ENCODE assay signal across 25 cellular contexts in the genomic region with DNA sequence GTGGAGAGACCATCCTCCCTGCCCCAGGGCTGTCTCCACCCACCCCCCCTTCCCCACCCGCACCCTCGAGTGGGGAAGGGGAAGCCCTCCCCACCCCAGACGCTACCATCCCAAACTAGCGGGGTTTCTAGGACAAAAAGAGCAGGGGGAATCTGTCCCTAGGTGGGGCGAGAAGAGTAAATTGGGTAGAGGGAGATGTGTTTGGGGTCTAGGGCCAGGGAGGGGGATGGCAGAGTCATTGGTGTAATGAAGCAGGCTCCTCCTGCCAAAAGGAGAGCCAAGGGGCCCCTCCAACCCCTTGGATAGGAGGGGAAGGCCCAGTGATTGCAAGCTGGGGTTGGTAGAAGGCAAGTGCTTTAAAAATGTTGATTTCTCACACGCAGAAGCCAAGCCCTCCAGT. TPM values are rescaled to one million over a fixed set of nuclear protein-coding genes. Genes with fewer than 3 reads are reported as not detected.
DNase-seq lines count a peak whose midpoint lies in the region; FAIRE-seq and TF ChIP-seq lines count a peak whose summit lies in the region.
"Had no signal": no experiment of that assay in that cellular context is flagged by ENCODE, and none has a peak within 500 bp of the region (broad histone marks: within the 10 kb centered on the region; RNA-seq: fewer than 3 reads in every experiment).

No MANE protein-coding gene starts in this region.

- H2BK120ac ChIP-seq in H1 (replicated peaks; ENCODE audit: low read depth, low read length): no peak overlapping the region

- peak overlapping the region; percentile 17; the same call in 1 of the 2 replicates for H2AK5ac ChIP-seq in H1 (ENCODE audit: low read depth, low read length)

- no peak overlapping the region for H3K4ac ChIP-seq in H1 (replicated peaks; ENCODE audit: insufficient read length, low read depth, low read length)

- H3K36me3 Mint-ChIP-seq in nephron progenitor cell (ENCODE audit: low read depth): peaks cover 29% of the 10 kb centered on the region
- H3K36me3 Mint-ChIP-seq: IgD-negative memory B cell had no signal

- H4K5ac ChIP-seq in H1 (ENCODE audit: insufficient read length, low read depth, low read length): no peak overlapping the region

- no peak overlapping the region for H4K91ac ChIP-seq in H1 (replicated peaks; ENCODE audit: insufficient read length, low read length)

- no peaks in the 10 kb centered on the region for H3K23me2 ChIP-seq in H1 (ENCODE audit: low read depth, low read length)

- H2BK20ac ChIP-seq in H1 (ENCODE audit: low read length): no peak overlapping the region

- POLR2A ChIA-PET in H1 (lab: Charles Lee; ENCODE audit: partially characterized antibody): interaction anchor here (0.9 to 9.7 kb wide), 14 partner anchors 8 to 536 kb away, joined by 3 to 88 read pairs (median 4); a partner anchor contains a TSS

- peaks cover 18% of the 10 kb centered on the region for H3F3A ChIP-seq in smooth muscle cell (ENCODE audit: low read depth)

- no peak for DNase-seq in cardiac muscle cell (ENCODE audit: low read depth in 1 of 2, low spot score in 1 of 2)
- no peak for DNase-seq in left ventricle myocardium inferior
- no peak for DNase-seq in H1 (ENCODE audit: low read depth in 1 of 2, low spot score in 2 of 2)
- DNase-seq in nephron progenitor cell: no peak
- no peak for DNase-seq in smooth muscle cell (lab: John Stamatoyannopoulos, UW; ENCODE audit: unreplicated experiment)
- no peak for DNase-seq in Ammon's horn (ENCODE audit: low spot score)
- no peak for DNase-seq in medulla oblongata (ENCODE audit: extremely low spot score)
- no peak for DNase-seq in H4 (ENCODE audit: low spot score)
- DNase-seq: ACHN, DMS153, DND-41, GM23248, NCI-H1048, NCI-H1417, NCI-H1694 treated with DMSO at 0.1 percent for 48 hours, NCI-H2081, NCI-H2227 treated with DMSO at 0.1 percent for 48 hours, NCI-H69, OCI-M1, Peyer's patch had no signal

- H3K4me3 Mint-ChIP-seq in nephron progenitor cell: peak overlapping the region; percentile 79

- H3K79me1 ChIP-seq in H1 (ENCODE audit: low read depth, low read length): peaks cover 15% of the 10 kb centered on the region

- 0 out of 2 replicates have a peak overlapping the region, but pooled peaks have one; percentile 75 for H2BK12ac ChIP-seq in H1 (ENCODE audit: low read depth, low read length)

- intact Hi-C loops in left ventricle myocardium inferior (cut with micrococcal nuclease): no loop called here

- H3K23ac ChIP-seq in H1 (ENCODE audit: insufficient read length): no peak overlapping the region

- peak overlapping the region; percentile 17 to 26; a peak in 3 of 4 replicates for H3K4me2 ChIP-seq in H1 (ENCODE audit: insufficient read depth in 1 of 2, low read depth in 2 of 2, low read length in 2 of 2)
- H3K4me2 ChIP-seq in smooth muscle cell: no peak overlapping the region

- H3K9ac ChIP-seq in H1 (replicated peaks in 1 of 4; ENCODE audit: extremely low read depth in 1 of 4, low read depth in 3 of 4, low read length in 3 of 4) (no peak overlapping the region), smooth muscle cell (ENCODE audit: low read depth) (no peak overlapping the region)
- H3K9ac ChIP-seq: GM23248 had no signal

- H4K20me1 ChIP-seq in H1 (replicated peaks in 1 of 2; ENCODE audit: control insufficient read depth in 1 of 2, insufficient read depth in 2 of 2, low read length in 2 of 2) (peaks cover 2 to 19% of the 10 kb centered on the region in 2 experiments), smooth muscle cell (ENCODE audit: low read depth) (peaks cover 48% of the 10 kb centered on the region)

- no peak overlapping the region for H4K8ac ChIP-seq in H1 (ENCODE audit: extremely low read depth, insufficient read depth, low read length)

- H3K27me3 ChIP-seq in cardiac muscle cell (no peaks in the 10 kb centered on the region), left ventricle myocardium inferior (ENCODE audit: low read depth) (no peaks in the 10 kb centered on the region), H1 (replicated peaks in 1 of 4; ENCODE audit: control insufficient read depth in 3 of 4, extremely low read depth in 1 of 4, insufficient read depth in 3 of 4, low read length in 3 of 4) (no peaks in the 10 kb centered on the region), smooth muscle cell (ENCODE audit: low read depth) (no peaks in the 10 kb centered on the region)
- H3K27me3 ChIP-seq: Peyer's patch had no signal

- TF ChIP-seq CTCF in cardiac muscle cell (IDR thresholded peaks at IDR 0.05; ENCODE audit: low read depth, low read length) (no peak), left ventricle myocardium inferior (IDR thresholded peaks at IDR 0.05; ENCODE audit: borderline replicate concordance) (no peak), H1 (IDR thresholded peaks at IDR 0.05; ENCODE audit: control extremely low read depth in 1 of 3, insufficient read depth in 1 of 3, low read depth in 1 of 3, low read length in 3 of 3) (no peak), nephron progenitor cell (IDR thresholded peaks at IDR 0.05) (no peak), smooth muscle cell (IDR thresholded peaks at IDR 0.05; ENCODE audit: borderline replicate concordance, insufficient read depth, poor library complexity, severe bottlenecking) (no peak)

- no peak for TF ChIP-seq EP300 in H1 (IDR thresholded peaks at IDR 0.05; ENCODE audit: borderline replicate concordance in 1 of 2, low read depth in 2 of 2, low read length in 2 of 2)

- no peak overlapping the region for H3K56ac ChIP-seq in H1 (replicated peaks; ENCODE audit: insufficient read length, low read depth, low read length)

- WGBS in H1 (ENCODE audit: extremely low coverage in 1 of 2, insufficient coverage in 1 of 2, insufficient read length in 1 of 2, insufficient replicate concordance in 2 of 2, low coverage in 1 of 2, low lambda C conversion rate in 2 of 2, missing lambda C conversion rate in 1 of 2), 2 experiments: 63% methylated on average over 5 of the region's 6 CpGs; no CpG with 5 or more reads in 1 of the 2 experiments
- WGBS in smooth muscle cell (ENCODE audit: low lambda C conversion rate): 72% methylated on average over 6 of the region's 6 CpGs

- peaks cover 0 to 20% of the 10 kb centered on the region in 2 experiments; a peak in 3 of 4 replicates for H3K79me2 ChIP-seq in H1 (ENCODE audit: control insufficient read depth in 1 of 2, insufficient read depth in 2 of 2, low read length in 2 of 2)
- H3K79me2 ChIP-seq in smooth muscle cell (ENCODE audit: low read depth): peaks cover 9% of the 10 kb centered on the region

- H3K27ac ChIP-seq in cardiac muscle cell (peak overlapping the region; percentile 81), left ventricle myocardium inferior (replicated peaks) (no peak overlapping the region), H1 (ENCODE audit: low read depth, low read length) (no peak overlapping the region), smooth muscle cell (ENCODE audit: low read depth) (no peak overlapping the region)
- H3K27ac ChIP-seq: 22Rv1, GM23248, HL-60, Peyer's patch had no signal

- peak overlapping the region; percentile 76 for H3K27ac Mint-ChIP-seq in nephron progenitor cell
- H3K27ac Mint-ChIP-seq: IgD-negative memory B cell had no signal

- TF ChIP-seq RAD21 in H1 (IDR thresholded peaks at IDR 0.05 in 1 of 2, conservative IDR thresholded peaks at IDR 0.05 in 1 of 2; ENCODE audit: low read depth in 2 of 2, low read length in 2 of 2): no peak

- H3K4me3 ChIP-seq in cardiac muscle cell: no peak overlapping the region
- no peak overlapping the region for H3K4me3 ChIP-seq in left ventricle myocardium inferior
- H3K4me3 ChIP-seq in H1 (ENCODE audit: extremely low read depth in 1 of 4, insufficient read depth in 2 of 4, low read depth in 3 of 4, low read length in 4 of 4): no peak overlapping the region
- H3K4me3 ChIP-seq in smooth muscle cell: no peak overlapping the region
- H3K4me3 ChIP-seq: GM23248, Peyer's patch had no signal

- TF ChIP-seq POLR2A in H1 (IDR thresholded peaks at IDR 0.05; ENCODE audit: control extremely low read depth in 1 of 2, low read depth in 2 of 2, low read length in 2 of 2): peak in 1 of 2 experiments; percentile 20; a peak in 1 of 3 replicates

- no peaks in the 10 kb centered on the region for H3K9me3 Mint-ChIP-seq in nephron progenitor cell
- H3K9me3 Mint-ChIP-seq: IgD-negative memory B cell had no signal

- peak overlapping the region; percentile 88; the same call in 1 of the 2 replicates for H2BK15ac ChIP-seq in H1 (ENCODE audit: low read length)

- no peaks in the 10 kb centered on the region for H3K9me3 ChIP-seq in cardiac muscle cell (ENCODE audit: low read depth)
- no peaks in the 10 kb centered on the region for H3K9me3 ChIP-seq in left ventricle myocardium inferior (replicated peaks)
- H3K9me3 ChIP-seq in H1 (ENCODE audit: insufficient read depth in 2 of 2, low read depth in 1 of 2, low read length in 1 of 2): no peaks in the 10 kb centered on the region
- no peaks in the 10 kb centered on the region for H3K9me3 ChIP-seq in smooth muscle cell (replicated peaks; ENCODE audit: low read depth)
- H3K9me3 ChIP-seq: Peyer's patch had no signal

- peaks cover 54% of the 10 kb centered on the region for H3K4me1 ChIP-seq in cardiac muscle cell (ENCODE audit: low read depth)
- H3K4me1 ChIP-seq in left ventricle myocardium inferior: peaks cover 33% of the 10 kb centered on the region
- H3K4me1 ChIP-seq in H1 (replicated peaks in 1 of 4; ENCODE audit: control insufficient read depth in 3 of 4, insufficient read depth in 4 of 4, low read length in 3 of 4): peaks cover 20 to 49% (median 37%) of the 10 kb centered on the region in 4 experiments
- peaks cover 58% of the 10 kb centered on the region for H3K4me1 ChIP-seq in smooth muscle cell (ENCODE audit: low read depth)
- H3K4me1 ChIP-seq: Peyer's patch had no signal

- CTCF ChIA-PET in H1 (lab: Charles Lee; ENCODE audit: partially characterized antibody): interaction anchor here (1.0 to 10.0 kb wide), 9 partner anchors 9 to 56 kb away, joined by 3 to 139 read pairs (median 5); a partner anchor contains a TSS

- no peak for FAIRE-seq in H1 (lab: Jason Lieb, UNC)

- H2AFZ ChIP-seq in H1 (ENCODE audit: low read length) (no peak overlapping the region), smooth muscle cell (ENCODE audit: low read depth) (no peak overlapping the region)
- H2AFZ ChIP-seq: GM23248 had no signal

- H3K18ac ChIP-seq in H1 (ENCODE audit: extremely low read depth, low read length): peak overlapping the region; percentile 87; the same call in 1 of the 2 replicates

- H3K27me3 Mint-ChIP-seq in nephron progenitor cell (ENCODE audit: low read depth, poor library complexity): no peaks in the 10 kb centered on the region

- H3K4me1 Mint-ChIP-seq in nephron progenitor cell: peaks cover 78% of the 10 kb centered on the region

- peak overlapping the region; percentile 35; the same call in 1 of the 2 replicates for H2BK5ac ChIP-seq in H1 (ENCODE audit: low read depth, low read length)

- H3K36me3 ChIP-seq in cardiac muscle cell (peaks cover 15% of the 10 kb centered on the region), left ventricle myocardium inferior (no peaks in the 10 kb centered on the region), H1 (ENCODE audit: control insufficient read depth in 2 of 4, insufficient read depth in 4 of 4, low read length in 3 of 4) (peaks cover 4 to 27% (median 9%) of the 10 kb centered on the region in 4 experiments; a peak in 7 of 8 replicates), smooth muscle cell (ENCODE audit: low read depth) (no peaks in the 10 kb centered on the region)

- no peak overlapping the region for H3K14ac ChIP-seq in H1 (ENCODE audit: insufficient read length)

RNA-seq across cellular contexts. Expression of a gene that starts 10.0 kb away (rescaled TPM):
- 48.8 and 58.6 TPM in 2 replicates for total RNA-seq in cardiac muscle cell
- 17.2 and 24.8 TPM in 2 replicates for polyA plus RNA-seq in cardiac muscle cell
- 0.16 TPM for total RNA-seq in left ventricle myocardium inferior
- 52.4 and 54.7 TPM in 2 replicates for total RNA-seq in H1 (2021; fragmentation: NEBNext Ultra II Directional; extraction: Animal tissue kit (Norgen Biotek cat#: 25700))
- 34.1 and 43.5 TPM in 2 replicates for polyA plus RNA-seq in H1 (2011; rRNA removed)
- polyA plus RNA-seq in H1 (2011; cell fraction: cytosol; rRNA removed): 30.7 TPM
- 122 TPM for polyA plus RNA-seq in H1 (2011; cell fraction: nucleus; rRNA removed)
- 42.2 to 51.4 TPM (median 46.7 TPM) in 4 replicates for polyA plus RNA-seq in H1 (2012, experiment 1 of 2)
- 37.7 TPM for polyA plus RNA-seq in H1 (2012, experiment 2 of 2)
- polyA plus RNA-seq in H1 (2013, experiment 1 of 2): 50.4 TPM
- 45.1 TPM for polyA plus RNA-seq in H1 (2013, experiment 2 of 2)
- polyA minus RNA-seq in H1 (2011; rRNA and poly(A)+ RNA removed): 43.0 and 47.3 TPM in 2 replicates
- 55.2 TPM for polyA minus RNA-seq in H1 (2011; cell fraction: cytosol; rRNA and poly(A)+ RNA removed)
- polyA minus RNA-seq in H1 (2011; cell fraction: nucleus; rRNA and poly(A)+ RNA removed): 107 TPM
- 13.5 and 13.8 TPM in 2 replicates for total RNA-seq in smooth muscle cell
- polyA plus RNA-seq in smooth muscle cell: 10.5 and 11.0 TPM in 2 replicates
- total RNA-seq in H4 (2014; rRNA removed; shearing (Covaris generic)): 2.8 and 4.5 TPM in 2 replicates

RNA-seq across cellular contexts. Expression of a gene that starts 11.3 kb away (rescaled TPM):
- total RNA-seq in cardiac muscle cell (1.6 and 3.1 TPM in 2 replicates), left ventricle myocardium inferior (not detected), smooth muscle cell (16.8 and 27.1 TPM in 2 replicates)
- polyA plus RNA-seq in cardiac muscle cell (2.1 and 2.4 TPM in 2 replicates), H1 (2011; rRNA removed) (98.2 and 117 TPM in 2 replicates), smooth muscle cell (8.9 and 53.5 TPM in 2 replicates)
- total RNA-seq in H1 (2021; fragmentation: NEBNext Ultra II Directional; extraction: Animal tissue kit (Norgen Biotek cat#: 25700)): 34.8 and 38.5 TPM in 2 replicates
- 110 TPM for polyA plus RNA-seq in H1 (2011; cell fraction: cytosol; rRNA removed)
- polyA plus RNA-seq in H1 (2011; cell fraction: nucleus; rRNA removed): 61.3 TPM
- 66.9 to 78.3 TPM (median 74.1 TPM) in 4 replicates for polyA plus RNA-seq in H1 (2012, experiment 1 of 2)
- 91.5 TPM for polyA plus RNA-seq in H1 (2012, experiment 2 of 2)
- 48.0 TPM for polyA plus RNA-seq in H1 (2013, experiment 1 of 2)
- polyA plus RNA-seq in H1 (2013, experiment 2 of 2): 50.7 TPM
- 50.6 and 52.5 TPM in 2 replicates for polyA minus RNA-seq in H1 (2011; rRNA and poly(A)+ RNA removed)
- polyA minus RNA-seq in H1 (2011; cell fraction: cytosol; rRNA and poly(A)+ RNA removed): 24.8 TPM
- 19.2 TPM for polyA minus RNA-seq in H1 (2011; cell fraction: nucleus; rRNA and poly(A)+ RNA removed)
- total RNA-seq in H4 (2014; rRNA removed; shearing (Covaris generic)): 0.19 TPM in 1 of 2 replicates, not detected in the other
- total RNA-seq: GM23248, NCI-H460 had no signal
- polyA plus RNA-seq: BJ, GM23248 had no signal

RNA-seq across cellular contexts. Expression of a gene that starts 17.7 kb away (rescaled TPM):
- total RNA-seq in cardiac muscle cell: 75.5 and 116 TPM in 2 replicates
- polyA plus RNA-seq in cardiac muscle cell: 199 and 208 TPM in 2 replicates
- total RNA-seq in left ventricle myocardium inferior: 55.0 TPM
- total RNA-seq in H1 (2021; fragmentation: NEBNext Ultra II Directional; extraction: Animal tissue kit (Norgen Biotek cat#: 25700)): 50.5 and 54.7 TPM in 2 replicates
- 122 and 131 TPM in 2 replicates for polyA plus RNA-seq in H1 (2011; rRNA removed)
- 109 TPM for polyA plus RNA-seq in H1 (2011; cell fraction: cytosol; rRNA removed)
- polyA plus RNA-seq in H1 (2011; cell fraction: nucleus; rRNA removed): 74.9 TPM
- 77.2 to 105 TPM (median 92.7 TPM) in 4 replicates for polyA plus RNA-seq in H1 (2012, experiment 1 of 2)
- 70.5 TPM for polyA plus RNA-seq in H1 (2012, experiment 2 of 2)
- 63.5 TPM for polyA plus RNA-seq in H1 (2013, experiment 1 of 2)
- polyA plus RNA-seq in H1 (2013, experiment 2 of 2): 69.2 TPM
- 18.2 and 23.3 TPM in 2 replicates for polyA minus RNA-seq in H1 (2011; rRNA and poly(A)+ RNA removed)
- polyA minus RNA-seq in H1 (2011; cell fraction: cytosol; rRNA and poly(A)+ RNA removed): 14.1 TPM
- 22.4 TPM for polyA minus RNA-seq in H1 (2011; cell fraction: nucleus; rRNA and poly(A)+ RNA removed)
- 32.2 and 55.1 TPM in 2 replicates for total RNA-seq in smooth muscle cell
- 146 and 156 TPM in 2 replicates for polyA plus RNA-seq in smooth muscle cell
- 66.7 and 84.8 TPM in 2 replicates for total RNA-seq in H4 (2014; rRNA removed; shearing (Covaris generic))

RNA-seq across cellular contexts. Expression of a gene that starts 18.7 kb away (rescaled TPM):
- total RNA-seq in cardiac muscle cell: 43.1 and 51.0 TPM in 2 replicates
- polyA plus RNA-seq in cardiac muscle cell: 29.2 and 38.5 TPM in 2 replicates
- 29.9 TPM for total RNA-seq in left ventricle myocardium inferior
- 37.7 and 39.8 TPM in 2 replicates for total RNA-seq in H1 (2021; fragmentation: NEBNext Ultra II Directional; extraction: Animal tissue kit (Norgen Biotek cat#: 25700))
- polyA plus RNA-seq in H1 (2011; rRNA removed): 47.8 and 52.0 TPM in 2 replicates
- polyA plus RNA-seq in H1 (2011; cell fraction: cytosol; rRNA removed): 40.8 TPM
- polyA plus RNA-seq in H1 (2011; cell fraction: nucleus; rRNA removed): 76.1 TPM
- 42.4 to 49.0 TPM (median 44.7 TPM) in 4 replicates for polyA plus RNA-seq in H1 (2012, experiment 1 of 2)
- 40.6 TPM for polyA plus RNA-seq in H1 (2012, experiment 2 of 2)
- 26.1 TPM for polyA plus RNA-seq in H1 (2013, experiment 1 of 2)
- 26.7 TPM for polyA plus RNA-seq in H1 (2013, experiment 2 of 2)
- 48.9 and 53.6 TPM in 2 replicates for polyA minus RNA-seq in H1 (2011; rRNA and poly(A)+ RNA removed)
- 31.0 TPM for polyA minus RNA-seq in H1 (2011; cell fraction: cytosol; rRNA and poly(A)+ RNA removed)
- 29.2 TPM for polyA minus RNA-seq in H1 (2011; cell fraction: nucleus; rRNA and poly(A)+ RNA removed)
- total RNA-seq in smooth muscle cell: 18.1 and 18.8 TPM in 2 replicates
- polyA plus RNA-seq in smooth muscle cell: 19.4 and 23.3 TPM in 2 replicates
- 23.0 and 24.4 TPM in 2 replicates for total RNA-seq in H4 (2014; rRNA removed; shearing (Covaris generic))

RNA-seq across cellular contexts. Expression of a gene that starts 42.3 kb away (rescaled TPM):
- total RNA-seq in cardiac muscle cell (128 and 139 TPM in 2 replicates), left ventricle myocardium inferior (236 TPM), smooth muscle cell (237 and 256 TPM in 2 replicates)
- polyA plus RNA-seq in cardiac muscle cell (99.4 and 149 TPM in 2 replicates), H1 (2011; rRNA removed) (25.8 and 38.3 TPM in 2 replicates), smooth muscle cell (626 and 674 TPM in 2 replicates)
- 46.8 and 48.0 TPM in 2 replicates for total RNA-seq in H1 (2021; fragmentation: NEBNext Ultra II Directional; extraction: Animal tissue kit (Norgen Biotek cat#: 25700))
- polyA plus RNA-seq in H1 (2011; cell fraction: cytosol; rRNA removed): 33.6 TPM
- polyA plus RNA-seq in H1 (2011; cell fraction: nucleus; rRNA removed): 78.1 TPM
- 36.7 to 43.4 TPM (median 39.1 TPM) in 4 replicates for polyA plus RNA-seq in H1 (2012, experiment 1 of 2)
- 56.7 TPM for polyA plus RNA-seq in H1 (2012, experiment 2 of 2)
- 34.7 TPM for polyA plus RNA-seq in H1 (2013, experiment 1 of 2)
- 32.6 TPM for polyA plus RNA-seq in H1 (2013, experiment 2 of 2)
- polyA minus RNA-seq in H1 (2011; rRNA and poly(A)+ RNA removed): 15.1 and 20.9 TPM in 2 replicates
- polyA minus RNA-seq in H1 (2011; cell fraction: cytosol; rRNA and poly(A)+ RNA removed): 33.7 TPM
- polyA minus RNA-seq in H1 (2011; cell fraction: nucleus; rRNA and poly(A)+ RNA removed): 28.1 TPM
- total RNA-seq in H4 (2014; rRNA removed; shearing (Covaris generic)): 257 and 363 TPM in 2 replicates
